Comparison of ENCODE assay signal across 8 cellular contexts in genomic region chr12:56104109-56104814, GRCh38. TPM values are rescaled to one million over a fixed set of nuclear protein-coding genes. Genes with fewer than 3 reads are reported as not detected.
DNase-seq lines count a peak whose midpoint lies in the region; ATAC-seq, FAIRE-seq and TF ChIP-seq lines count a peak whose summit lies in the region.

TSS of gene PA2G4 (plus strand) at chr12:56104559. CDS start at chr12:56104738, 179 bp downstream.

- no peaks in the 10 kb centered on the region for H3K9me3 ChIP-seq in adrenal gland (replicated peaks in 1 of 3)
- no peaks in the 10 kb centered on the region for H3K9me3 ChIP-seq in heart left ventricle
- H3K9me3 ChIP-seq in upper lobe of left lung = no peaks in the 10 kb centered on the region

- peak in 1 of 4 donors; percentile 53 for TF ChIP-seq EP300 in upper lobe of left lung (IDR thresholded peaks at IDR 0.05)

- intact Hi-C loops in adrenal gland (cut with DNase I) (loop anchor here in 1 of 2 donors (5.0 kb wide), 1 partner anchor 52 kb away; no protein-coding TSS in a partner anchor), heart left ventricle (cut with DNase I) (loop anchor here in 6 of 10 donors (1.0 to 10.0 kb wide), 7 partner anchors 12 to 369 kb away; partner anchors contain the start of genes RPL41 (in 1 of the 6) and RPS26 (in 1 of the 6)), posterior cingulate gyrus (cut with DNase I) (loop anchor here (5.0 kb wide), 1 partner anchor 57 kb away; no protein-coding TSS in a partner anchor)

- DNase-seq in GM12892 (ENCODE audit: insufficient read length) (peak; percentile 99), NCI-H146 (lab: John Stamatoyannopoulos, UW) (peak; percentile 100), T-helper 1 cell (peak; percentile 89 to 100 (median 91)), adrenal gland (peak; percentile 97 to 99 (median 98)), heart left ventricle (peak; percentile 98 to 99 (median 99)), posterior cingulate gyrus (peak; percentile 93 to 100 (median 98)), upper lobe of left lung (peak; percentile 96 to 99)

- H3K4me1 ChIP-seq in adrenal gland (replicated peaks in 1 of 2) (peaks cover 17 to 20% of the 10 kb centered on the region in 2 donors), heart left ventricle (peaks cover 0 to 37% (median 22%) of the 10 kb centered on the region in 12 donors), upper lobe of left lung (peaks cover 16 to 28% (median 19%) of the 10 kb centered on the region in 4 donors)

- TF ChIP-seq CTCF in adrenal gland (IDR thresholded peaks at IDR 0.05) (no peak), heart left ventricle (IDR thresholded peaks at IDR 0.05) (peak in 1 of 12 donors; percentile 7), upper lobe of left lung (IDR thresholded peaks at IDR 0.05) (peak in 1 of 6 experiments; percentile 32)

- peak within 1 kb of the TSS; percentile 20 to 98 (median 94) for H3K4me3 ChIP-seq in adrenal gland
- peak within 1 kb of the TSS; percentile 45 to 93 (median 84) for H3K4me3 ChIP-seq in heart left ventricle
- peak within 1 kb of the TSS; percentile 57 to 99 (median 78) for H3K4me3 ChIP-seq in upper lobe of left lung

- peaks cover 0 to 27% of the 10 kb centered on the region in 2 donors for H3K36me3 ChIP-seq in adrenal gland (replicated peaks in 1 of 2)
- peaks cover 3 to 33% (median 28%) of the 10 kb centered on the region in 9 donors for H3K36me3 ChIP-seq in heart left ventricle
- peaks cover 17 to 31% (median 25%) of the 10 kb centered on the region in 4 donors for H3K36me3 ChIP-seq in upper lobe of left lung

- FAIRE-seq in GM12892 (lab: Jason Lieb, UNC) = peak; percentile 89

- H3K27me3 ChIP-seq in adrenal gland = no peaks in the 10 kb centered on the region
- H3K27me3 ChIP-seq in heart left ventricle = no peaks in the 10 kb centered on the region
- no peaks in the 10 kb centered on the region for H3K27me3 ChIP-seq in upper lobe of left lung

- WGBS in adrenal gland, 4 donors = 0 to 1% (median 0%) methylated on average over 21 to 60 of the region's 60 CpGs
- 0% methylated on average over 42 to 60 of the region's 60 CpGs for WGBS in heart left ventricle, 4 donors
- WGBS in upper lobe of left lung, 2 donors = 0 to 1% methylated on average over 26 to 60 of the region's 60 CpGs

- peak; percentile 96 for ATAC-seq in HG02852 (IDR thresholded peaks at IDR 0.05; ENCODE audit: unreplicated experiment)
- ATAC-seq in heart left ventricle = peak; percentile 98 to 99 (median 99)
- peak; percentile 98 to 99 for ATAC-seq in upper lobe of left lung (ENCODE audit: low FRiP score in 2 of 2)

- H3K27ac ChIP-seq in adrenal gland (peak within 1 kb of the TSS in 4 of 5 donors; percentile 59 to 93 (median 76)), heart left ventricle (peak within 1 kb of the TSS; percentile 6 to 92 (median 84)), upper lobe of left lung (peak within 1 kb of the TSS; percentile 81 to 94 (median 92))

- TF ChIP-seq POLR2A in GM12892 (IDR thresholded peaks at IDR 0.05; ENCODE audit: low read depth, low read length) (peak; percentile 83), adrenal gland (IDR thresholded peaks at IDR 0.05) (peak; percentile 81 to 87), heart left ventricle (IDR thresholded peaks at IDR 0.05) (peak; percentile 55 to 93), upper lobe of left lung (IDR thresholded peaks at IDR 0.05) (peak in 3 of 4 donors; percentile 58 to 95 (median 87))

RNA-seq across cellular contexts. Expression of gene PA2G4, which starts in this region (rescaled TPM):
- 276 TPM for polyA plus RNA-seq in GM12892 (2012; ENCODE audit: missing spikeins)
- total RNA-seq in adrenal gland = 100 to 1,000 TPM in 4 of 8 donors, 10 to 100 TPM in 4; 64.1 to 119 (median 95.8) TPM
- 100 to 1,000 TPM in 2 of 3 donors, 10 to 100 TPM in 1; 83.3 to 252 (median 106) TPM for polyA plus RNA-seq in adrenal gland
- 100 to 1,000 TPM in 1 of 9 donors, 10 to 100 TPM in 8; 66.0 to 105 (median 72.4) TPM for total RNA-seq in heart left ventricle
- polyA plus RNA-seq in heart left ventricle = 100 to 1,000 TPM in 1 of 2 donors, 10 to 100 TPM in 1; 62.4 to 187 TPM
- 100 to 1,000 TPM in 1 of 6 donors, 10 to 100 TPM in 5; 36.7 to 103 (median 70.7) TPM for total RNA-seq in upper lobe of left lung

Comparison
In these comparisons a context has a peak if more than half of its experiments do, and no peak if none do; other contexts are left out.
1. Peak in every context shown above with its lines: DNase-seq, ATAC-seq, H3K4me3 ChIP-seq and H3K27ac ChIP-seq.